In the genomic region with DNA sequence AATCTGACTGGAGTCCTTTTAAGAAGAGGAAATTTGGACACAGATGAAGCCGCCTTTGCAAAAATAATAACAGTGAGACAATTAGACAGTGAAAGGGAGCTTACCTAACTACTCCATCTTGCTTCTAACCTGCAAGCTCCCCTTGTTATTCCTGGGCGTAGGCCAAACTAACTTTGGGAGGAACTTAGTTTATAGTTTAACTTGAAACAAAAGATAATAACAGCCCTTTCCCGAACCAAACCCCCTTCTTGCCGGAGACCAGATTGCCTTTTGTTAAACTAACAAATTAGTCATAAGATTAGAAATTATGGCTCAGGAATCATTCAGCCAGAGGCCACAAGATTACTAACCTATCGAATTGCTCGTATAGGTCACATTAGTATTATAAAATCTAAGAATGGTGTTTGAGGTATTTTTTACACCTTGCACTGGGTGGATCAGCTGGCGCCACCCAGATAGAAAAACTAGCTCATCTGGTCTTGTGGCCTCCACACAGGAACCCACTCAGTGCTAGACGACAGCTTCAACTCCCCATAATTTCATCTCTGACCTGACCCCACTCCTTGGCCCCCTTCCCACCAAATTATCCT, we compare ENCODE assay signal across 1 cellular context.
TF ChIP-seq lines count a peak whose summit lies in the region.

No MANE protein-coding gene starts in this region.

TF ChIP-seq in GM23338, 12 proteins besides CTCF, POLR2A, EP300 and RAD21 (continued from another document):
- TF ChIP-seq, protein P1, sequence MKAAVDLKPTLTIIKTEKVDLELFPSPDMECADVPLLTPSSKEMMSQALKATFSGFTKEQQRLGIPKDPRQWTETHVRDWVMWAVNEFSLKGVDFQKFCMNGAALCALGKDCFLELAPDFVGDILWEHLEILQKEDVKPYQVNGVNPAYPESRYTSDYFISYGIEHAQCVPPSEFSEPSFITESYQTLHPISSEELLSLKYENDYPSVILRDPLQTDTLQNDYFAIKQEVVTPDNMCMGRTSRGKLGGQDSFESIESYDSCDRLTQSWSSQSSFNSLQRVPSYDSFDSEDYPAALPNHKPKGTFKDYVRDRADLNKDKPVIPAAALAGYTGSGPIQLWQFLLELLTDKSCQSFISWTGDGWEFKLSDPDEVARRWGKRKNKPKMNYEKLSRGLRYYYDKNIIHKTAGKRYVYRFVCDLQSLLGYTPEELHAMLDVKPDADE (IDR thresholded peaks at IDR 0.05) = no peak
- TF ChIP-seq STAT1 (IDR thresholded peaks at IDR 0.05; ENCODE audit: unreplicated experiment) = no peak
- TF ChIP-seq NANOG (IDR thresholded peaks at IDR 0.05; ENCODE audit: borderline replicate concordance) = no peak
- no peak for TF ChIP-seq POLR2AphosphoS5 (IDR thresholded peaks at IDR 0.05; ENCODE audit: low read depth)
- TF ChIP-seq ZNF331 (CRISPR knock-in tag; IDR thresholded peaks at IDR 0.05; ENCODE audit: low read depth) = no peak
- TF ChIP-seq, protein P2, sequence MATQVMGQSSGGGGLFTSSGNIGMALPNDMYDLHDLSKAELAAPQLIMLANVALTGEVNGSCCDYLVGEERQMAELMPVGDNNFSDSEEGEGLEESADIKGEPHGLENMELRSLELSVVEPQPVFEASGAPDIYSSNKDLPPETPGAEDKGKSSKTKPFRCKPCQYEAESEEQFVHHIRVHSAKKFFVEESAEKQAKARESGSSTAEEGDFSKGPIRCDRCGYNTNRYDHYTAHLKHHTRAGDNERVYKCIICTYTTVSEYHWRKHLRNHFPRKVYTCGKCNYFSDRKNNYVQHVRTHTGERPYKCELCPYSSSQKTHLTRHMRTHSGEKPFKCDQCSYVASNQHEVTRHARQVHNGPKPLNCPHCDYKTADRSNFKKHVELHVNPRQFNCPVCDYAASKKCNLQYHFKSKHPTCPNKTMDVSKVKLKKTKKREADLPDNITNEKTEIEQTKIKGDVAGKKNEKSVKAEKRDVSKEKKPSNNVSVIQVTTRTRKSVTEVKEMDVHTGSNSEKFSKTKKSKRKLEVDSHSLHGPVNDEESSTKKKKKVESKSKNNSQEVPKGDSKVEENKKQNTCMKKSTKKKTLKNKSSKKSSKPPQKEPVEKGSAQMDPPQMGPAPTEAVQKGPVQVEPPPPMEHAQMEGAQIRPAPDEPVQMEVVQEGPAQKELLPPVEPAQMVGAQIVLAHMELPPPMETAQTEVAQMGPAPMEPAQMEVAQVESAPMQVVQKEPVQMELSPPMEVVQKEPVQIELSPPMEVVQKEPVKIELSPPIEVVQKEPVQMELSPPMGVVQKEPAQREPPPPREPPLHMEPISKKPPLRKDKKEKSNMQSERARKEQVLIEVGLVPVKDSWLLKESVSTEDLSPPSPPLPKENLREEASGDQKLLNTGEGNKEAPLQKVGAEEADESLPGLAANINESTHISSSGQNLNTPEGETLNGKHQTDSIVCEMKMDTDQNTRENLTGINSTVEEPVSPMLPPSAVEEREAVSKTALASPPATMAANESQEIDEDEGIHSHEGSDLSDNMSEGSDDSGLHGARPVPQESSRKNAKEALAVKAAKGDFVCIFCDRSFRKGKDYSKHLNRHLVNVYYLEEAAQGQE (IDR thresholded peaks at IDR 0.05; ENCODE audit: unreplicated experiment) = no peak
